ENCODE assay signal across 8 cellular contexts in the genomic region with DNA sequence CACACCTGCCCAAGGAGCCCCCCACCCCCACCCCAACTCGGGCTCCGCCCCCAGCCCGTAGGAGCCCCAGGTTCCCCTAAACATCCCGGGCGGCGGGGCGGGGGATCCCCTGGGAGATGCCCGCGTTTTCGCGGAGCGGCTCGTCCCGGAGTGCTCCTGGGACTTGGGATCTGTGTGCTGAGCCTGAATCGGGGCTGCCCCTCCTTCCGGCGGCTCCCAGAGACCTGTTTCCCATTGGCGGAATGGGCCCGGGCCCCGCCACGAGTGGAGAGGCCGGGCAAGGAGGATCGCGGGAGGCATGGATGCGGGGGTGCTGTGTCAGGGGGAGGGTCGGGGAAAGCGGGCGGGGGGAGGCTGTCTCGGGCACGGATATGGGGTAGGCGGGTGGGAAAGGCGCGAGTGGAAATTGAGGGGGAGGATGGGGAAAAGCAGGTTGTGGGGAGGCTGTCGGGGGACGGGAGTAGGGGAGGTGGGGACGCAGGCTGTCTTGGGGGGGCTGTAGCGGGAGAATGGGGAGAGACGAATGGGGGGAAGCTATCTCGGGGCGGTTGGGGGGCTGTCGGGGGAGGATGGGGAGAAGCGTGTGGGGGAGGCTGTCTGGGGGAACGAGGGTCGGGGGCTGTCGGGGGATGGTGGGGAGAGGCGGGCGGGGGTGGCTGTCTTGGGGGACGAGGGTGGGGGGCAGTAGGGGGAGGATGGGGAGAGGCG. TPM values are rescaled to one million over a fixed set of nuclear protein-coding genes. Genes with fewer than 3 reads are reported as not detected.
DNase-seq lines count a peak whose midpoint lies in the region; ATAC-seq and TF ChIP-seq lines count a peak whose summit lies in the region.

No MANE protein-coding gene starts in this region.

- H3K9me3 ChIP-seq in breast epithelium (no peaks in the 10 kb centered on the region), ascending aorta (no peaks in the 10 kb centered on the region)

- CTCF ChIA-PET in MCF 10A (lab: Yijun Ruan, JAX) = no interaction called here

- no TSS peak for BruUV-seq in MCF 10A (replicated peaks; lab: Mats Ljungman, UMichigan)

- no peak for TF ChIP-seq POLR2A in breast epithelium (IDR thresholded peaks at IDR 0.05)

- POLR2A ChIA-PET in MCF 10A (lab: Yijun Ruan, JAX) = no interaction called here

- no peak for ATAC-seq in HG03097 (IDR thresholded peaks at IDR 0.05; ENCODE audit: low FRiP score, unreplicated experiment)
- no peak for ATAC-seq in GM19452 (IDR thresholded peaks at IDR 0.05; ENCODE audit: unreplicated experiment)
- ATAC-seq in GM21447 (IDR thresholded peaks at IDR 0.05; ENCODE audit: unreplicated experiment) = no peak

- H3K36me3 ChIP-seq in breast epithelium = no peaks in the 10 kb centered on the region
- H3K36me3 ChIP-seq in ascending aorta = peaks cover 13 to 22% of the 10 kb centered on the region in 2 donors

- H3K9me3 Mint-ChIP-seq in MCF 10A (ENCODE audit: unreplicated experiment) = no peaks in the 10 kb centered on the region

- H3K27ac ChIP-seq in breast epithelium (no peak overlapping the region), ascending aorta (no peak overlapping the region)

- no peak overlapping the region for H3K4me3 Mint-ChIP-seq in MCF 10A (ENCODE audit: unreplicated experiment)

- H3K36me3 Mint-ChIP-seq in MCF 10A (ENCODE audit: insufficient read depth, unreplicated experiment) = peaks cover 17% of the 10 kb centered on the region

- TF ChIP-seq CTCF in breast epithelium (IDR thresholded peaks at IDR 0.05) = no peak
- no peak for TF ChIP-seq CTCF in MCF 10A (IDR thresholded peaks at IDR 0.05; ENCODE audit: unreplicated experiment)
- no peak for TF ChIP-seq CTCF in ascending aorta (IDR thresholded peaks at IDR 0.05)

- H3K4me1 Mint-ChIP-seq in MCF 10A (ENCODE audit: insufficient read depth, unreplicated experiment) = no peaks in the 10 kb centered on the region

- no peak for DNase-seq in breast epithelium (ENCODE audit: low spot score in 2 of 2)
- no peak for DNase-seq in MCF 10A (ENCODE audit: unreplicated experiment)
- DNase-seq in ascending aorta (ENCODE audit: low spot score in 2 of 2) = peak in 1 of 2 donors; percentile 65
- peak; percentile 13 for DNase-seq in iris pigment epithelial cell (ENCODE audit: low read depth)
- DNase-seq in ureter (ENCODE audit: low spot score) = peak; percentile 35

- no peak overlapping the region for H3K27ac Mint-ChIP-seq in MCF 10A (ENCODE audit: low read depth, unreplicated experiment)

- H3K4me3 ChIP-seq in breast epithelium (peak overlapping the region in 2 of 3 donors; percentile 44 to 65), ascending aorta (peak overlapping the region; percentile 53 to 60)

- no peaks in the 10 kb centered on the region for H3K27me3 Mint-ChIP-seq in MCF 10A (ENCODE audit: insufficient read depth, unreplicated experiment)

- intact Hi-C loops in breast epithelium (cut with DNase I; ENCODE audit: low total_unique reads) (no loop called here), MCF 10A (cut with micrococcal nuclease) (no loop called here), ascending aorta (cut with DNase I) (no loop called here)

- no peaks in the 10 kb centered on the region for H3K27me3 ChIP-seq in breast epithelium
- no peaks in the 10 kb centered on the region for H3K27me3 ChIP-seq in ascending aorta

- H3K4me1 ChIP-seq in breast epithelium (no peaks in the 10 kb centered on the region), ascending aorta (no peaks in the 10 kb centered on the region)

RNA-seq across cellular contexts. Expression of a gene that starts 0.6 kb away (rescaled TPM):
- total RNA-seq in breast epithelium (1 to 10 TPM in 1 of 3 donors, under 1 TPM in 1, not detected in 1; 0.59 to 2.3 TPM), MCF 10A (2022) (3.2 and 6.0 TPM in 2 replicates), ascending aorta (not detected), ureter (0.73 TPM)

RNA-seq across cellular contexts. Expression of a gene that starts 41.4 kb away (rescaled TPM):
- total RNA-seq in breast epithelium (10 to 100 TPM; 14.7 to 29.7 (median 28.8) TPM), MCF 10A (2022) (15.4 and 21.1 TPM in 2 replicates), ascending aorta (28.1 TPM), ureter (37.9 TPM)

Comparison
In these comparisons a context has a peak if more than half of its experiments do, and no peak if none do; other contexts are left out.
1. DNase-seq: peak in iris pigment epithelial cell (single experiment) and ureter (single experiment); none in breast epithelium (0 of 2) and MCF 10A (single experiment).